In the genomic region with DNA sequence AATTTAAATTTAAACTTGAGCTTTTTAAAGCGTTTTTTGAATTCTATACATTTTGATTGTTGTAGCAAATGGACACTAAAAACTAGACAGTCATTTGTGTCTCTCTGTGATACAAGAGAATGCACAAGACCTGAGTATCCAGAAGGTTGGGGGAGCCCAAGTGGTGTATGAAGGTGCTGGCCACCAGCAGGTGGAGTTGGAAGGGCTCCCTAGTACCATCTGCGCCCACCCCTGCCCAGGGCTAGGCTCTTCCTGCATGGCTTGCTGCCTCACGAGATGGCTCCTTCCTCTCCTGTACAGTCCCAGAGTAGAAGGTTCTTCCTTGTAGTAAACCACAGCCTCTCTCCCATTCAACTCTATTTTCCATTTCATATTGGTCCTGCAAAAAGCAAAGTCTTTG, we compare ENCODE assay signal across 18 cellular contexts. TPM values are rescaled to one million over a fixed set of nuclear protein-coding genes. Genes with fewer than 3 reads are reported as not detected.
DNase-seq lines count a peak whose midpoint lies in the region; ATAC-seq and TF ChIP-seq lines count a peak whose summit lies in the region.
"Had no signal": no experiment of that assay in that cellular context is flagged by ENCODE, and none has a peak within 500 bp of the region (broad histone marks: within the 10 kb centered on the region; RNA-seq: fewer than 3 reads in every experiment).

No MANE protein-coding gene starts in this region.

- no peak for TF ChIP-seq EP300 in esophagus muscularis mucosa (IDR thresholded peaks at IDR 0.05)

- no peak for TF ChIP-seq POLR2A in esophagus muscularis mucosa (IDR thresholded peaks at IDR 0.05; ENCODE audit: low read depth)

- no peaks in the 10 kb centered on the region for H3K9me3 ChIP-seq in esophagus muscularis mucosa
- H3K9me3 ChIP-seq: BLaER1 had no signal

- H3K27me3 Mint-ChIP-seq in T-helper 2 cell treated with Interferon-gamma antibody and Interleukin-4, amounts not matched to agents 5 μg/mL and 100 μg/mL, for 36 hours (ENCODE audit: low read depth): no peaks in the 10 kb centered on the region
- no peaks in the 10 kb centered on the region for H3K27me3 Mint-ChIP-seq in activated T-helper 17 cell treated with anti-CD3 and anti-CD28 coated beads, Interleukin-2, amount 50 U/mL, for 72 hours
- H3K27me3 Mint-ChIP-seq: CD4-positive, CD25-positive, alpha-beta regulatory T cell; IgD-negative memory B cell had no signal

- no peak for ATAC-seq in activated T-helper 17 cell treated with anti-CD3 and anti-CD28 coated beads, Interleukin-2, amount 50 U/mL, for 72 hours (replicated peaks)
- no peak for ATAC-seq in HG03521 (IDR thresholded peaks at IDR 0.05; ENCODE audit: unreplicated experiment)
- no peak for ATAC-seq in stimulated activated naive CD8-positive, alpha-beta T cell treated with anti-CD3 and anti-CD28 coated beads, Interleukin-15, Interleukin-2, amounts not matched to agents 100 U/mL and 50 U/mL, for 24 hours

- no peak overlapping the region for H3K4me3 ChIP-seq in esophagus muscularis mucosa
- H3K4me3 ChIP-seq: BLaER1 had no signal

- H3K4me1 Mint-ChIP-seq in T-helper 2 cell treated with Interferon-gamma antibody and Interleukin-4, amounts not matched to agents 5 μg/mL and 100 μg/mL, for 36 hours (ENCODE audit: low read depth): peaks cover 9% of the 10 kb centered on the region
- no peaks in the 10 kb centered on the region for H3K4me1 Mint-ChIP-seq in activated T-helper 17 cell treated with anti-CD3 and anti-CD28 coated beads, Interleukin-2, amount 50 U/mL, for 72 hours
- H3K4me1 Mint-ChIP-seq: IgD-negative memory B cell had no signal

- WGBS in esophagus muscularis mucosa: 84% methylated on average over 3 of the region's 3 CpGs

- no peaks in the 10 kb centered on the region for H3K9me3 Mint-ChIP-seq in T-helper 2 cell treated with Interferon-gamma antibody and Interleukin-4, amounts not matched to agents 5 μg/mL and 100 μg/mL, for 36 hours
- no peaks in the 10 kb centered on the region for H3K9me3 Mint-ChIP-seq in activated T-helper 17 cell treated with anti-CD3 and anti-CD28 coated beads, Interleukin-2, amount 50 U/mL, for 72 hours
- H3K9me3 Mint-ChIP-seq: IgD-negative memory B cell had no signal

- no peak for TF ChIP-seq CTCF in esophagus muscularis mucosa (IDR thresholded peaks at IDR 0.05)

- H3K27ac ChIP-seq in esophagus muscularis mucosa (replicated peaks in 1 of 4): no peak overlapping the region
- H3K27ac ChIP-seq: 22Rv1, BLaER1, KMS-11 had no signal

- DNase-seq in T-helper 2 cell treated with Interferon-gamma antibody and Interleukin-4, amounts not matched to agents 5 μg/mL and 100 μg/mL, for 36 hours (ENCODE audit: low spot score): no peak
- DNase-seq in T-helper 2 cell (no peak), KBM-7 (peak; percentile 14), esophagus muscularis mucosa (ENCODE audit: extremely low spot score) (no peak)
- no peak for DNase-seq in activated CD8-positive, alpha-beta memory T cell treated with anti-CD3 and anti-CD28 coated beads for 24 hours
- no peak for DNase-seq in stimulated activated naive CD8-positive, alpha-beta T cell treated with anti-CD3 and anti-CD28 coated beads, Interleukin-15, Interleukin-2, amounts not matched to agents 100 U/mL and 50 U/mL, for 24 hours
- DNase-seq: AML-193; Calu3; CD4-positive, CD25-positive, alpha-beta regulatory T cell; DMS 273 treated with DMSO at 0.1 percent for 48 hours; DMS79 had no signal

- peaks cover 26% of the 10 kb centered on the region for H3K36me3 Mint-ChIP-seq in T-helper 2 cell treated with Interferon-gamma antibody and Interleukin-4, amounts not matched to agents 5 μg/mL and 100 μg/mL, for 36 hours (ENCODE audit: low read depth)
- H3K36me3 Mint-ChIP-seq in activated T-helper 17 cell treated with anti-CD3 and anti-CD28 coated beads, Interleukin-2, amount 50 U/mL, for 72 hours (ENCODE audit: low read depth): peaks cover 71% of the 10 kb centered on the region

- in situ Hi-C loops in KBM-7 (cut with MboI; ENCODE audit: low pct_unique_long_range_greater_than_20kb, low sequenced_read_pairs): no loop called here

- intact Hi-C loops in esophagus muscularis mucosa (cut with DNase I): no loop called here

- no peaks in the 10 kb centered on the region for H3K27me3 ChIP-seq in esophagus muscularis mucosa
- H3K27me3 ChIP-seq: BLaER1 had no signal

- H3K36me3 ChIP-seq in esophagus muscularis mucosa: peaks cover 41 to 88% (median 72%) of the 10 kb centered on the region in 4 donors

- no peak overlapping the region for H3K4me3 Mint-ChIP-seq in T-helper 2 cell treated with Interferon-gamma antibody and Interleukin-4, amounts not matched to agents 5 μg/mL and 100 μg/mL, for 36 hours
- H3K4me3 Mint-ChIP-seq in activated T-helper 17 cell treated with anti-CD3 and anti-CD28 coated beads, Interleukin-2, amount 50 U/mL, for 72 hours: no peak overlapping the region
- H3K4me3 Mint-ChIP-seq: CD4-positive, CD25-positive, alpha-beta regulatory T cell; IgD-negative memory B cell had no signal

- no peaks in the 10 kb centered on the region for H3K4me1 ChIP-seq in esophagus muscularis mucosa

- peak overlapping the region; percentile 5 for H3K27ac Mint-ChIP-seq in T-helper 2 cell treated with Interferon-gamma antibody and Interleukin-4, amounts not matched to agents 5 μg/mL and 100 μg/mL, for 36 hours
- peak overlapping the region; percentile 54 for H3K27ac Mint-ChIP-seq in activated T-helper 17 cell treated with anti-CD3 and anti-CD28 coated beads, Interleukin-2, amount 50 U/mL, for 72 hours
- H3K27ac Mint-ChIP-seq: CD4-positive, CD25-positive, alpha-beta regulatory T cell; IgD-negative memory B cell had no signal

RNA-seq across cellular contexts. Expression of gene GID4, which starts 17.0 kb away (rescaled TPM):
- 1 to 10 TPM; 6.4 to 7.2 TPM for total RNA-seq in activated T-helper 17 cell treated with anti-CD3 and anti-CD28 coated beads, Interleukin-2, amount 50 U/mL, for 72 hours
- total RNA-seq in esophagus muscularis mucosa: 10 to 100 TPM; 33.1 to 39.8 (median 34.4) TPM

RNA-seq across cellular contexts. Expression of gene ATPAF2, which starts 17.2 kb away (rescaled TPM):
- 10 to 100 TPM; 30.8 to 33.5 TPM for total RNA-seq in activated T-helper 17 cell treated with anti-CD3 and anti-CD28 coated beads, Interleukin-2, amount 50 U/mL, for 72 hours
- total RNA-seq in esophagus muscularis mucosa: 10 to 100 TPM; 10.4 to 26.1 (median 12.3) TPM

RNA-seq across cellular contexts. Expression of gene DRG2, which starts 31.5 kb away (rescaled TPM):
- total RNA-seq in activated T-helper 17 cell treated with anti-CD3 and anti-CD28 coated beads, Interleukin-2, amount 50 U/mL, for 72 hours: 10 to 100 TPM; 33.8 to 64.7 TPM
- total RNA-seq in esophagus muscularis mucosa: 10 to 100 TPM; 27.4 to 33.8 (median 33.0) TPM

RNA-seq across cellular contexts. Expression of gene MYO15A, which starts 52.3 kb away (rescaled TPM):
- total RNA-seq in activated T-helper 17 cell treated with anti-CD3 and anti-CD28 coated beads, Interleukin-2, amount 50 U/mL, for 72 hours: 1 to 10 TPM; 1.0 to 6.0 TPM
- total RNA-seq in esophagus muscularis mucosa: under 1 TPM; 0.33 to 0.98 (median 0.61) TPM
- total RNA-seq: G401 had no signal

Comparison
In these comparisons a context has a peak if more than half of its experiments do, and no peak if none do; other contexts are left out.
1. RNA of gene GID4, which starts 17.0 kb away (total RNA-seq): 33.1 to 39.8 TPM in esophagus muscularis mucosa; 6.4 to 7.2 TPM in activated T-helper 17 cell treated with anti-CD3 and anti-CD28 coated beads, Interleukin-2, amount 50 U/mL, for 72 hours; every median in the first group is over 4 times any median in the second.